ENCODE assay signal across 19 cellular contexts in the genomic region with DNA sequence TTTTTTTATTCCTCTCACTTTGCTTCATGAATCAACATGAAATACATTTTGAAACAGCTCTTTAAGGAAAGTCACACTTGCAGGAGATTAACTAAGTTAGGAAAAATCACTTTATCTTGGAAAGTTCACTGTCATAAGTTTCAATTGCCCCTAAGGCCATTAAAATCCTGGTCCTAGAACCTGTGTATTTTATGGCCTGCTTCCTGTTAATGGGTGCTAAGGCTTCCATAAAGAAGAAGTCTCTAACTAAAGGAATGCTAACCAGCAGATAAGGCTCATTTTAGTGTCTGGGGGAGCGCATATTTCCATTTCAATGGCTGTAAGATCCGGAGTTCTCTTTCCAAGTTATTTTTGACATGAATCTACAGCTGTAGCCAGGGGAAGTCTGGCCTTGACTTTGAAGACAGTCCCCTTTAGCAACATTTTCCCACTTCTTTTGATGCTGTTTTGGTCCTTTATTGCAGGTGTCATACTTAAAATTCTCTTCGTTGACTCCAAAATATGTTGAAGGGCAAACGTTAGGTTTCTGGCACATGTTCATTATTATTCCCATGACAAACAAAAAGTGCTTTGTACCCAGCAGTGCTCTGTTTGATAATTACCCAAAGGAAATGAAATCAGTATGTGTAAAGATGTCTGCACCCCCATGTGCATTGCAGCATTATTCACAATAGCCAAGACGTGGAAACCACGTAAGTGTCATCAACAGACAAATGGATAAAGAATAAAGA. TPM values are rescaled to one million over a fixed set of nuclear protein-coding genes. Genes with fewer than 3 reads are reported as not detected.
DNase-seq lines count a peak whose midpoint lies in the region; FAIRE-seq and TF ChIP-seq lines count a peak whose summit lies in the region.
"Had no signal": no experiment of that assay in that cellular context is flagged by ENCODE, and none has a peak within 500 bp of the region (broad histone marks: within the 10 kb centered on the region; RNA-seq: fewer than 3 reads in every experiment).

No MANE protein-coding gene starts in this region.

- FAIRE-seq in GM12891 (lab: Jason Lieb, UNC), result no peak

- in situ Hi-C loops in SK-MEL-5 (cut with HindIII; ENCODE audit: low pct_unique_long_range_greater_than_20kb, low sequenced_read_pairs), result no loop called here

- H3K4me3 ChIP-seq in A673 (ENCODE audit: low read depth, low read length, poor library complexity, severe bottlenecking) (no peak overlapping the region), fibroblast of pulmonary artery (replicated peaks; ENCODE audit: low read depth, low read length) (no peak overlapping the region), mesodermal cell (ENCODE audit: extremely low read depth, insufficient read depth, low read length, poor library complexity, severe bottlenecking) (no peak overlapping the region), stomach (no peak overlapping the region)
- H3K4me3 ChIP-seq: gastrocnemius medialis, vagina had no signal

- peaks cover 18% of the 10 kb centered on the region for H3K4me1 ChIP-seq in A673 (ENCODE audit: insufficient read depth, low read length, poor library complexity, severe bottlenecking)
- H3K4me1 ChIP-seq in mesodermal cell (ENCODE audit: control insufficient read depth, insufficient read depth, low read length, poor library complexity, severe bottlenecking), result peaks cover 9% of the 10 kb centered on the region
- H3K4me1 ChIP-seq in stomach, result no peaks in the 10 kb centered on the region
- H3K4me1 ChIP-seq: gastrocnemius medialis, vagina had no signal

- TF ChIP-seq CTCF in A673 (conservative IDR thresholded peaks at IDR 0.05; ENCODE audit: low read depth, low read length) (no peak), fibroblast of pulmonary artery (IDR thresholded peaks at IDR 0.05; ENCODE audit: low read length, missing control alignments) (no peak), stomach (IDR thresholded peaks at IDR 0.05) (no peak)

- BruUV-seq in A673 (replicated peaks; lab: Mats Ljungman, UMichigan), result no TSS peak

- peak; percentile 75 for DNase-seq in A673 (ENCODE audit: low spot score)
- DNase-seq in SK-MEL-5 (ENCODE audit: low read depth, low spot score), result peak; percentile 63
- DNase-seq in fibroblast of pulmonary artery (ENCODE audit: low read depth), result peak; percentile 39
- DNase-seq in stomach, result no peak
- no peak for DNase-seq in iPS-NIHi11 (ENCODE audit: low spot score)
- no peak for DNase-seq in middle frontal gyrus (ENCODE audit: extremely low spot score, low spot score)
- DNase-seq in GM12891 (ENCODE audit: insufficient read length, low spot score), result no peak
- DNase-seq: 8988T; activated CD4-positive, alpha-beta T cell treated with anti-CD3 and anti-CD28 coated beads for 36 hours; activated CD8-positive, alpha-beta memory T cell treated with anti-CD3 and anti-CD28 coated beads, Interleukin-2, amount 10 ng/mL, durations not matched to agents 7 days and 5 days; activated naive CD8-positive, alpha-beta T cell treated with anti-CD3 and anti-CD28 coated beads, Interleukin-2, amount 10 ng/mL, durations not matched to agents 7 days and 5 days; gastrocnemius medialis; left cardiac atrium; NCI-H1417 treated with DMSO at 0.1 percent for 48 hours; NCI-H526 treated with DMSO at 0.1 percent for 48 hours; stimulated activated CD8-positive, alpha-beta memory T cell treated with anti-CD3 and anti-CD28 coated beads, Interleukin-4, amount 100 ng/mL, for 48 hours; T-cell had no signal

- WGBS in mesodermal cell (ENCODE audit: insufficient coverage in 2 of 2), 2 experiments, result 40 to 46% methylated on average over 1 to 2 of the region's 6 CpGs
- WGBS in stomach, 5 donors, result 27 to 40% (median 38%) methylated on average over 6 of the region's 6 CpGs

- POLR2A ChIA-PET in A673 (lab: Charles Lee; ENCODE audit: low non-redundant PET), result no interaction called here

- TF ChIP-seq POLR2A in stomach (IDR thresholded peaks at IDR 0.05) (no peak), GM12891 (IDR thresholded peaks at IDR 0.05; ENCODE audit: low read depth, low read length) (no peak)

- CTCF ChIA-PET in A673 (lab: Charles Lee), result interaction anchor here (1.2 kb wide), 1 partner anchor 10 kb away, joined by 3 read pairs; no protein-coding TSS in a partner anchor

- H3K9me3 ChIP-seq in A673 (ENCODE audit: low read depth, low read length, poor library complexity, severe bottlenecking), result no peaks in the 10 kb centered on the region
- no peaks in the 10 kb centered on the region for H3K9me3 ChIP-seq in mesodermal cell (ENCODE audit: control insufficient read depth, low read length)
- no peaks in the 10 kb centered on the region for H3K9me3 ChIP-seq in stomach
- H3K9me3 ChIP-seq: gastrocnemius medialis, vagina had no signal

- intact Hi-C loops in A673 (cut with micrococcal nuclease; ENCODE audit: unreplicated experiment) (no loop called here), stomach (cut with DNase I; ENCODE audit: low total_unique reads) (no loop called here)

- H3K27me3 ChIP-seq in A673 (replicated peaks; ENCODE audit: insufficient read depth, low read depth, low read length, poor library complexity), result no peaks in the 10 kb centered on the region
- H3K27me3 ChIP-seq in stomach, result no peaks in the 10 kb centered on the region
- H3K27me3 ChIP-seq: gastrocnemius medialis, vagina had no signal

- no peaks in the 10 kb centered on the region for H3K36me3 ChIP-seq in A673 (ENCODE audit: insufficient read depth, low read length, poor library complexity, severe bottlenecking)
- H3K36me3 ChIP-seq in mesodermal cell (ENCODE audit: control insufficient read depth, insufficient read depth, low read length), result no peaks in the 10 kb centered on the region
- no peaks in the 10 kb centered on the region for H3K36me3 ChIP-seq in stomach
- H3K36me3 ChIP-seq: gastrocnemius medialis, vagina had no signal

- peak overlapping the region; percentile 65 for H3K27ac ChIP-seq in A673 (ENCODE audit: low read depth, low read length, poor library complexity, severe bottlenecking)
- H3K27ac ChIP-seq in mesodermal cell (ENCODE audit: low read depth, low read length, severe bottlenecking), result peak overlapping the region; percentile 43
- no peak overlapping the region for H3K27ac ChIP-seq in stomach
- H3K27ac ChIP-seq: gastrocnemius medialis, vagina had no signal

- no peak for TF ChIP-seq EP300 in stomach (IDR thresholded peaks at IDR 0.05)

TF ChIP-seq in GM12891, 5 proteins besides CTCF, POLR2A, EP300 and RAD21:
- TF ChIP-seq POLR2AphosphoS5 (IDR thresholded peaks at IDR 0.05; ENCODE audit: low read depth, low read length) (no peak), SPI1 (IDR thresholded peaks at IDR 0.05; ENCODE audit: low read depth, low read length) (no peak), TAF1 (IDR thresholded peaks at IDR 0.05; ENCODE audit: low read depth, low read length) (no peak), POU2F2 (IDR thresholded peaks at IDR 0.05; ENCODE audit: low read depth, low read length) (no peak), PAX5 (IDR thresholded peaks at IDR 0.05; ENCODE audit: insufficient read depth, low read length, severe bottlenecking) (no peak)

RNA-seq across cellular contexts. Expression of a gene that starts 34.4 kb away (rescaled TPM):
- total RNA-seq in A673 (2021) (19.5 and 19.9 TPM in 2 replicates), stomach (10 to 100 TPM; 12.8 to 54.0 (median 41.5) TPM)
- total RNA-seq in SK-MEL-5 (2014; rRNA removed; shearing (Covaris generic)), result 115 and 116 TPM in 2 replicates
- polyA plus RNA-seq in SK-MEL-5 (2015; cell fraction: cytosol; rRNA removed), result 114 and 158 TPM in 2 replicates
- polyA plus RNA-seq in SK-MEL-5 (2015; cell fraction: nucleus; rRNA removed), result 49.8 and 61.6 TPM in 2 replicates
- polyA plus RNA-seq in mesodermal cell (2013, experiment 1 of 2), result 48.9 TPM
- 52.4 TPM for polyA plus RNA-seq in mesodermal cell (2013, experiment 2 of 2)
- polyA plus RNA-seq in stomach, result 10 to 100 TPM; 10.2 to 20.0 (median 17.6) TPM
- not detected for polyA plus RNA-seq in GM12891 (2012; ENCODE audit: low read depth, missing spikeins)

Comparison
In these comparisons a context has a peak if more than half of its experiments do, and no peak if none do; other contexts are left out.
1. DNase-seq: peak in A673 (single experiment), SK-MEL-5 (single experiment) and fibroblast of pulmonary artery (single experiment); none in stomach (single experiment), iPS-NIHi11 (single experiment), middle frontal gyrus (single experiment) and GM12891 (single experiment).
2. H3K27ac ChIP-seq: peak in A673 (single experiment) and mesodermal cell (single experiment); none in stomach (0 of 5).